Comparison of ENCODE assay signal across 12 cellular contexts in the genomic region with DNA sequence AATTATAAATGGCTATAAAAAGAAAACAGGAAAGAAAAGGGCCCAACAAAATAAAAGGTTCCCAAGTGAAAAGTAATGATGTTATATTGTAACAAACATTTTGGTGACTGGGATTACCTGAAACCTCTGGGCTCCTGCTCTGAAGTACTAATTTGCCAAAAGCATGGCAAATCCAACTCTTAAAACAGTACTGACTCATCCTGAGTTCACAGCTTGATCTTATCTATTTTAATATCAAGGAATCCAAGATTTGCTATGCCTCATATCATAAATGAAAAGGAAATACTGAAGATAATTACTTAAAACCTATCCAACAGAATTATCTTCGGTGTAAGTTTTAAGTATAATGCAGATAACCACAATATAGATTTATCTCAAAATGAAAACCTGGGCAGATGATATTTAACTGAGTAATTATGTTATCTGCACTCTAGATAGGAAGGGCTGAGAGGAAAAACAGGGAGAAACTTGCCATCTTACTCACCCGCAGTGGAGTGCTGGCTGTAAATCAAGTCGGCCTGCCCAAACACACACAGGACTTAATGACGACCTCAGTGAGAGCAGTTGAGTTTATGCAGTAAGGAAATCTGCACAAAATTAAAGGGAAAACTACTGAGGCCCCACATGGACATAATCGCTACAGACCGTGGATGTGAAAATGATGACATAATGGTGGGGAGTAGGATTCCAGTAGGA. TPM values are rescaled to one million over a fixed set of nuclear protein-coding genes. Genes with fewer than 3 reads are reported as not detected.
DNase-seq lines count a peak whose midpoint lies in the region; ATAC-seq and TF ChIP-seq lines count a peak whose summit lies in the region.
"Had no signal": no experiment of that assay in that cellular context is flagged by ENCODE, and none has a peak within 500 bp of the region (broad histone marks: within the 10 kb centered on the region; RNA-seq: fewer than 3 reads in every experiment).

No MANE protein-coding gene starts in this region.

- ATAC-seq in SK-N-SH treated with all-trans-retinoic acid at 6 μM for 48 hours, result no peak; the same call in 2 of the 3 replicates
- ATAC-seq in GM18870 (IDR thresholded peaks at IDR 0.05; ENCODE audit: unreplicated experiment), result no peak
- ATAC-seq in HG03139 (IDR thresholded peaks at IDR 0.05; ENCODE audit: unreplicated experiment), result no peak
- ATAC-seq: activated CD4-positive, alpha-beta T cell treated with anti-CD3 and anti-CD28 coated beads for 36 hours had no signal

- CTCF ChIA-PET in SK-N-SH (lab: Yijun Ruan, JAX), result interaction anchor here (0.7 to 2.5 kb wide), 3 partner anchors 12 to 796 kb away, joined by 3 to 12 read pairs (median 3); no protein-coding TSS in a partner anchor

- POLR2A ChIA-PET in SK-N-SH (lab: Yijun Ruan, JAX), result no interaction called here

- no peaks in the 10 kb centered on the region for H3K9me2 ChIP-seq in SK-N-SH

- H4K20me1 ChIP-seq in SK-N-SH (ENCODE audit: insufficient read depth), result no peaks in the 10 kb centered on the region

- H3K4me3 ChIP-seq in SK-N-SH (ENCODE audit: low read depth in 2 of 2, low read length in 1 of 2) (no peak overlapping the region), tibial artery (no peak overlapping the region)

- H3K4me1 ChIP-seq in SK-N-SH (ENCODE audit: control insufficient read depth in 1 of 2, insufficient read depth in 2 of 2, low read depth in 1 of 2, low read length in 1 of 2) (peaks cover 0 to 11% of the 10 kb centered on the region in 2 experiments; a peak in 2 of 4 replicates), tibial artery (peaks cover 0 to 66% (median 20%) of the 10 kb centered on the region in 4 donors)

- intact Hi-C loops in tibial artery (cut with DNase I; ENCODE audit: low total_unique reads) (loop anchor here (5.0 kb wide), 1 partner anchor 48 kb away; the partner anchor contains the start of gene MPP7), head of caudate nucleus (cut with DNase I) (loop anchor here (5.0 kb wide), 1 partner anchor 128 kb away; no protein-coding TSS in a partner anchor)

- peaks cover 12% of the 10 kb centered on the region for H3F3A ChIP-seq in SK-N-SH (replicated peaks; ENCODE audit: insufficient read depth)

- H3K9me3 ChIP-seq in SK-N-SH (no peaks in the 10 kb centered on the region), tibial artery (no peaks in the 10 kb centered on the region)

- H3K27ac ChIP-seq in SK-N-SH (ENCODE audit: low read depth in 2 of 2, low read length in 1 of 2), result no peak overlapping the region
- H3K27ac ChIP-seq in tibial artery, result peak overlapping the region; percentile 36 to 67

- H2AFZ ChIP-seq in SK-N-SH (ENCODE audit: low read depth), result no peak overlapping the region

- H3K4me2 ChIP-seq in SK-N-SH, result peak overlapping the region; percentile 65; the same call in 1 of the 2 replicates

- no peak for TF ChIP-seq RAD21 in SK-N-SH (IDR thresholded peaks at IDR 0.05; ENCODE audit: low read length)

- DNase-seq in SK-N-SH (no peak), astrocyte of the hippocampus (ENCODE audit: low read depth, low spot score) (peak; percentile 66), iris pigment epithelial cell (ENCODE audit: low read depth) (peak; percentile 57), tibial artery (peak; percentile 30 to 80), head of caudate nucleus (no peak)
- DNase-seq: activated CD4-positive, alpha-beta T cell treated with anti-CD3 and anti-CD28 coated beads for 36 hours; activated naive CD4-positive, alpha-beta T cell treated with anti-CD3 and anti-CD28 coated beads, Interleukin-2, amount 10 ng/mL, durations not matched to agents 7 days and 5 days; GF-D8; SIG-M5 had no signal

- TF ChIP-seq CTCF in SK-N-SH (IDR thresholded peaks at IDR 0.05) (no peak), tibial artery (IDR thresholded peaks at IDR 0.05) (no peak)

- no peaks in the 10 kb centered on the region for H3K79me2 ChIP-seq in SK-N-SH (ENCODE audit: insufficient read depth)

- H3K9ac ChIP-seq in SK-N-SH, result no peak overlapping the region

- H3K27me3 ChIP-seq in SK-N-SH (ENCODE audit: insufficient read depth) (peaks cover 22% of the 10 kb centered on the region; the same call in 1 of the 2 replicates), tibial artery (no peaks in the 10 kb centered on the region)

- WGBS in SK-N-SH (ENCODE audit: low lambda C conversion rate), result 6% methylated on average over 6 of the region's 6 CpGs

- no peaks in the 10 kb centered on the region for H3K36me3 ChIP-seq in SK-N-SH (replicated peaks in 1 of 2; ENCODE audit: control insufficient read depth in 1 of 2, insufficient read depth in 2 of 2, low read length in 1 of 2)
- H3K36me3 ChIP-seq in tibial artery, result no peaks in the 10 kb centered on the region

- TF ChIP-seq EP300 in SK-N-SH (IDR thresholded peaks at IDR 0.05; ENCODE audit: borderline replicate concordance in 1 of 2, low read depth in 1 of 2, low read length in 1 of 2), result no peak

TF ChIP-seq in SK-N-SH, 30 proteins besides CTCF, POLR2A, EP300 and RAD21 (continues in another document):
- TF ChIP-seq, protein P1, sequence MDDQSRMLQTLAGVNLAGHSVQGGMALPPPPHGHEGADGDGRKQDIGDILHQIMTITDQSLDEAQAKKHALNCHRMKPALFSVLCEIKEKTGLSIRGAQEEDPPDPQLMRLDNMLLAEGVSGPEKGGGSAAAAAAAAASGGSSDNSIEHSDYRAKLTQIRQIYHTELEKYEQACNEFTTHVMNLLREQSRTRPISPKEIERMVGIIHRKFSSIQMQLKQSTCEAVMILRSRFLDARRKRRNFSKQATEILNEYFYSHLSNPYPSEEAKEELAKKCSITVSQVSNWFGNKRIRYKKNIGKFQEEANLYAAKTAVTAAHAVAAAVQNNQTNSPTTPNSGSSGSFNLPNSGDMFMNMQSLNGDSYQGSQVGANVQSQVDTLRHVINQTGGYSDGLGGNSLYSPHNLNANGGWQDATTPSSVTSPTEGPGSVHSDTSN (IDR thresholded peaks at IDR 0.05), result 0 out of 2 replicates have a peak, but pooled peaks have one; percentile 13
- TF ChIP-seq REST (IDR thresholded peaks at IDR 0.05; ENCODE audit: low read depth, low read length), result no peak

TF ChIP-seq in SK-N-SH treated with all-trans-retinoic acid at 6 μM for 48 hours, 23 proteins besides CTCF, POLR2A, EP300 and RAD21:
- no peak for TF ChIP-seq ZNF8 (CRISPR knock-in tag; IDR thresholded peaks at IDR 0.05)
- no peak for TF ChIP-seq TOX (CRISPR knock-in tag; IDR thresholded peaks at IDR 0.05; ENCODE audit: borderline replicate concordance)
- TF ChIP-seq RARB (CRISPR knock-in tag; IDR thresholded peaks at IDR 0.05), result no peak
- TF ChIP-seq ZNF70 (CRISPR knock-in tag; IDR thresholded peaks at IDR 0.05), result no peak
- no peak for TF ChIP-seq ZNF565 (CRISPR knock-in tag; conservative IDR thresholded peaks at IDR 0.05; ENCODE audit: low read depth)
- TF ChIP-seq, protein P2, sequence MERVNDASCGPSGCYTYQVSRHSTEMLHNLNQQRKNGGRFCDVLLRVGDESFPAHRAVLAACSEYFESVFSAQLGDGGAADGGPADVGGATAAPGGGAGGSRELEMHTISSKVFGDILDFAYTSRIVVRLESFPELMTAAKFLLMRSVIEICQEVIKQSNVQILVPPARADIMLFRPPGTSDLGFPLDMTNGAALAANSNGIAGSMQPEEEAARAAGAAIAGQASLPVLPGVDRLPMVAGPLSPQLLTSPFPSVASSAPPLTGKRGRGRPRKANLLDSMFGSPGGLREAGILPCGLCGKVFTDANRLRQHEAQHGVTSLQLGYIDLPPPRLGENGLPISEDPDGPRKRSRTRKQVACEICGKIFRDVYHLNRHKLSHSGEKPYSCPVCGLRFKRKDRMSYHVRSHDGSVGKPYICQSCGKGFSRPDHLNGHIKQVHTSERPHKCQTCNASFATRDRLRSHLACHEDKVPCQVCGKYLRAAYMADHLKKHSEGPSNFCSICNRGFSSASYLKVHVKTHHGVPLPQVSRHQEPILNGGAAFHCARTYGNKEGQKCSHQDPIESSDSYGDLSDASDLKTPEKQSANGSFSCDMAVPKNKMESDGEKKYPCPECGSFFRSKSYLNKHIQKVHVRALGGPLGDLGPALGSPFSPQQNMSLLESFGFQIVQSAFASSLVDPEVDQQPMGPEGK (CRISPR knock-in tag; IDR thresholded peaks at IDR 0.05; ENCODE audit: borderline replicate concordance), result no peak

RNA-seq across cellular contexts. Expression of gene MPP7, which starts 48.4 kb away (rescaled TPM):
- 0.02 TPM in 1 of 2 replicates, not detected in the other for polyA plus RNA-seq in SK-N-SH (2012; rRNA removed)
- polyA plus RNA-seq in SK-N-SH (2012; cell fraction: cytosol; rRNA removed), result 0.03 TPM in 2 replicates
- polyA plus RNA-seq in SK-N-SH (2012; cell fraction: nucleus; rRNA removed), result not detected in 2 replicates

Comparison
In these comparisons a context has a peak if more than half of its experiments do, and no peak if none do; other contexts are left out.
1. DNase-seq: peak in astrocyte of the hippocampus (single experiment), iris pigment epithelial cell (single experiment) and tibial artery (2 of 2); none in SK-N-SH (single experiment) and head of caudate nucleus (0 of 42).
2. H3K27ac ChIP-seq: peak in tibial artery (2 of 2); none in SK-N-SH (0 of 2).